In the genomic region with DNA sequence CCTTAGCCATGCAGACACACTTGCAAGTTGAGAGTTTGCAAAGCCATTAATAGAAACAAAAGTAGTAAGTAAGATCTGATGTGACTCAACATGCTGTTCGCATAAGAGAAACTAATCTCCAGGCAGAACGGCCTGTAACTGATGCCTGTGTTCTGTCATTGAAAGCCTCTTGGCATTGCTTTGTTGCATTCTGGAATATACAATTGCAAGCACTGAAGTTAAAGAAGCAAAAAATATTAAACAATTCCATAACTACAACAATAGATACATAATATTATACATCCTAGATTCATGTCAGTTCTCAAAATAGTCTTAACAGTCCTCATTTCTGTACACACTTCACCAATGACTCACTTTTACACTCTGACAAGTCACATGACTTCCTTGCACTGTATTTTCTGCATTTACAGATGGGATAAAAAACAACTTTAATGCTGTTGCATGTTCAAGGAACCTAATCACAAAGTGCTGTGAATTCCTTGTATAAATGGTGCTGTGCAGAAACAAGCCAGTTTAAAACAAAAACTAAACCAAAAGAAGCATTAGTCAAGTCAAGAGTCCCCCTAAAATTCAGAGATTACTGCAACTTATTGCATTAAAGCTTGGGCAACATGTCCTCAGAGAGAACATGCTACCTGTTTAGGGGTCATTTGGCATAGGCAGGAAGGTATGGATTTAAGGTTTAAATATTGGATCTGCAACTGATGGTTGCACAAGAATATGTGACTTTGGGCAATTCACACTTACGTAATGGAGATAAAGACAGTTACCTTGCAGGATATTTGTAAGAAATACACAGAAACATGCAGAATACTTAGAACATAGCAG, we compare ENCODE assay signal across 12 cellular contexts.
DNase-seq lines count a peak whose midpoint lies in the region; ATAC-seq and TF ChIP-seq lines count a peak whose summit lies in the region.
"Had no signal": no experiment of that assay in that cellular context is flagged by ENCODE, and none has a peak within 500 bp of the region (broad histone marks: within the 10 kb centered on the region; RNA-seq: fewer than 3 reads in every experiment).

No MANE protein-coding gene starts in this region.

- TF ChIP-seq POLR2A in right lobe of liver (IDR thresholded peaks at IDR 0.05): no peak
- no peak for TF ChIP-seq POLR2A in uterus (IDR thresholded peaks at IDR 0.05)

- no peak for DNase-seq in Right ventricle myocardium inferior (ENCODE audit: missing footprints)
- no peak for DNase-seq in right atrium auricular region (ENCODE audit: low spot score)
- DNase-seq in cardiac fibroblast (ENCODE audit: low read depth in 2 of 2): peak; percentile 44 to 69
- DNase-seq in right lobe of liver: no peak
- no peak for DNase-seq in uterus
- no peak for DNase-seq in NCI-H1694 treated with DMSO at 0.1 percent for 48 hours (lab: John Stamatoyannopoulos, UW)
- no peak for DNase-seq in hepatic stellate cell (ENCODE audit: low spot score)
- no peak for DNase-seq in kidney tubule cell (ENCODE audit: low spot score)
- DNase-seq: NCI-H748 treated with DMSO at 0.1 percent for 48 hours, T-helper 17 cell had no signal

- H3K4me3 ChIP-seq in right atrium auricular region: no peak overlapping the region
- no peak overlapping the region for H3K4me3 ChIP-seq in cardiac fibroblast (replicated peaks in 1 of 2; ENCODE audit: low read depth in 2 of 2, low read length in 2 of 2)
- no peak overlapping the region for H3K4me3 ChIP-seq in right lobe of liver
- H3K4me3 ChIP-seq in uterus: no peak overlapping the region
- H3K4me3 ChIP-seq: BLaER1 had no signal

- H3K9me3 ChIP-seq in right atrium auricular region: no peaks in the 10 kb centered on the region
- H3K9me3 ChIP-seq in right lobe of liver: no peaks in the 10 kb centered on the region
- H3K9me3 ChIP-seq in uterus: no peaks in the 10 kb centered on the region
- H3K9me3 ChIP-seq: BLaER1 had no signal

- H3K4me1 ChIP-seq in right atrium auricular region (peaks cover 0 to 21% of the 10 kb centered on the region in 2 donors), right lobe of liver (peaks cover 0 to 19% (median 4%) of the 10 kb centered on the region in 4 donors), uterus (peaks cover 4 to 9% of the 10 kb centered on the region in 2 donors)

- H3K27me3 ChIP-seq in right atrium auricular region (no peaks in the 10 kb centered on the region), right lobe of liver (no peaks in the 10 kb centered on the region), uterus (no peaks in the 10 kb centered on the region)
- H3K27me3 ChIP-seq: BLaER1 had no signal

- intact Hi-C loops in Right ventricle myocardium inferior (cut with DNase I) (loop anchor here (5.0 kb wide), 2 partner anchors 97 to 302 kb away; no protein-coding TSS in a partner anchor), right lobe of liver (cut with DNase I) (no loop called here), uterus (cut with DNase I; ENCODE audit: low total_unique reads) (no loop called here)

- ATAC-seq in Right ventricle myocardium inferior: peak; percentile 38
- ATAC-seq in right lobe of liver: peak in 3 of 4 donors; percentile 40 to 68 (median 68)
- ATAC-seq: T-helper 17 cell had no signal

- peak overlapping the region in 1 of 2 donors; percentile 41 for H3K27ac ChIP-seq in right atrium auricular region
- no peak overlapping the region for H3K27ac ChIP-seq in right lobe of liver
- H3K27ac ChIP-seq in uterus: peak overlapping the region; percentile 61 to 64
- H3K27ac ChIP-seq: BLaER1, KMS-11 had no signal

- H3K36me3 ChIP-seq in right atrium auricular region (no peaks in the 10 kb centered on the region), right lobe of liver (no peaks in the 10 kb centered on the region), uterus (no peaks in the 10 kb centered on the region)
- H3K36me3 ChIP-seq: BLaER1 had no signal

- TF ChIP-seq CTCF in right atrium auricular region (IDR thresholded peaks at IDR 0.05) (no peak), cardiac fibroblast (IDR thresholded peaks at IDR 0.05; ENCODE audit: low read depth, low read length) (no peak), right lobe of liver (IDR thresholded peaks at IDR 0.05) (no peak), uterus (IDR thresholded peaks at IDR 0.05) (no peak)

- 31% methylated on average over 3 of the region's 3 CpGs for WGBS in right lobe of liver (ENCODE audit: insufficient coverage, low coverage, low lambda C conversion rate, missing lambda C conversion rate)

Comparison
In these comparisons a context has a peak if more than half of its experiments do, and no peak if none do; other contexts are left out.
1. DNase-seq: peak in cardiac fibroblast (2 of 2); none in Right ventricle myocardium inferior (single experiment), right atrium auricular region (single experiment), right lobe of liver (0 of 3), uterus (0 of 2), NCI-H1694 treated with DMSO at 0.1 percent for 48 hours (single experiment), hepatic stellate cell (single experiment) and kidney tubule cell (single experiment).
2. H3K27ac ChIP-seq: peak in uterus (2 of 2); none in right lobe of liver (0 of 3).